Comparison of ENCODE assay signal across 17 cellular contexts in genomic region chr13:30065181-30065580, GRCh38.
"Had no signal": no experiment of that assay in that cellular context is flagged by ENCODE, and none has a peak within 500 bp of the region (broad histone marks: within the 10 kb centered on the region; RNA-seq: fewer than 3 reads in every experiment).

No MANE protein-coding gene starts in this region.

- H3K4me1 Mint-ChIP-seq: memory B cell; stimulated activated naive B cell treated with anti-CD40 and anti-IgM and Interleukin-4, amounts not matched to agents 10 μg/mL and 1 μg/mL and 100 μg/mL, for 72 hours had no signal

- H3K36me3 Mint-ChIP-seq: memory B cell; stimulated activated naive B cell treated with anti-CD40 and anti-IgM and Interleukin-4, amounts not matched to agents 10 μg/mL and 1 μg/mL and 100 μg/mL, for 72 hours had no signal

- H3K27ac Mint-ChIP-seq: dendritic cell treated with granulocyte-macrophage colony-stimulating factor and Interleukin-4, amounts not matched to agents 40 ng/mL and 50 ng/mL, for 4 days; memory B cell; nephron; stimulated activated naive B cell treated with anti-CD40 and anti-IgM and Interleukin-4, amounts not matched to agents 10 μg/mL and 1 μg/mL and 100 μg/mL, for 72 hours had no signal

- H3K4me3 Mint-ChIP-seq: dendritic cell treated with granulocyte-macrophage colony-stimulating factor and Interleukin-4, amounts not matched to agents 40 ng/mL and 50 ng/mL, for 4 days; memory B cell; nephron; stimulated activated naive B cell treated with anti-CD40 and anti-IgM and Interleukin-4, amounts not matched to agents 10 μg/mL and 1 μg/mL and 100 μg/mL, for 72 hours had no signal

- ATAC-seq: activated CD4-positive, CD25-positive, alpha-beta regulatory T cell treated with anti-CD3 and anti-CD28 coated beads, Interleukin-2, amount 50 U/mL, for 24 hours; foreskin keratinocyte; left lobe of liver; pancreas; stimulated activated naive B cell treated with anti-CD40 and anti-IgM and Interleukin-4, amounts not matched to agents 10 μg/mL and 1 μg/mL and 100 μg/mL, for 72 hours had no signal

- H3K9me3 Mint-ChIP-seq: memory B cell had no signal

- DNase-seq: activated CD4-positive, alpha-beta T cell treated with anti-CD3 and anti-CD28 coated beads, Interleukin-2, amount 50 U/mL, for 1 hour; activated CD8-positive, alpha-beta memory T cell treated with anti-CD3 and anti-CD28 coated beads for 24 hours; aorta; effector memory CD4-positive, alpha-beta T cell; foreskin keratinocyte; head of caudate nucleus; pancreas; stimulated activated CD4-positive, alpha-beta T cell treated with anti-CD3 and anti-CD28 coated beads, Interleukin-4, amount 100 ng/mL, for 1 hour; stimulated activated naive B cell treated with anti-CD40 and anti-IgM and Interleukin-4, amounts not matched to agents 10 μg/mL and 1 μg/mL and 100 μg/mL, for 72 hours; T-helper 9 cell; thyroid gland; uterus had no signal
